ENCODE assay signal across 24 cellular contexts in genomic region chr22:46203590-46203980, GRCh38. TPM values are rescaled to one million over a fixed set of nuclear protein-coding genes. Genes with fewer than 3 reads are reported as not detected.
"Had no signal": no experiment of that assay in that cellular context is flagged by ENCODE, and none has a peak within 500 bp of the region (broad histone marks: within the 10 kb centered on the region; RNA-seq: fewer than 3 reads in every experiment).

No MANE protein-coding gene starts in this region.

- H3K27me3 Mint-ChIP-seq: stimulated activated memory B cell treated with anti-CD40 and anti-IgM and Interleukin-4, amounts not matched to agents 10 μg/mL and 1 μg/mL and 100 μg/mL, for 72 hours; stimulated activated naive CD8-positive, alpha-beta T cell treated with anti-CD3 and anti-CD28 coated beads, Interleukin-15, Interleukin-2, amounts not matched to agents 100 ng/mL and 50 ng/mL, for 24 hours had no signal

- H3K4me1 Mint-ChIP-seq: stimulated activated memory B cell treated with anti-CD40 and anti-IgM and Interleukin-4, amounts not matched to agents 10 μg/mL and 1 μg/mL and 100 μg/mL, for 72 hours had no signal

- H3K27me3 ChIP-seq: neutrophil, right lobe of liver, spleen, tibial artery, upper lobe of right lung, vagina had no signal

- H3K4me3 ChIP-seq: psoas muscle, right lobe of liver, spleen, tibial artery, upper lobe of right lung, vagina had no signal

- H3K4me3 Mint-ChIP-seq: endodermal cell; nephron progenitor cell; stimulated activated memory B cell treated with anti-CD40 and anti-IgM and Interleukin-4, amounts not matched to agents 10 μg/mL and 1 μg/mL and 100 μg/mL, for 72 hours; stimulated activated naive CD8-positive, alpha-beta T cell treated with anti-CD3 and anti-CD28 coated beads, Interleukin-15, Interleukin-2, amounts not matched to agents 100 ng/mL and 50 ng/mL, for 24 hours had no signal

- ATAC-seq: left ventricle myocardium superior; psoas muscle; stimulated activated memory B cell treated with anti-CD40 and anti-IgM and Interleukin-4, amounts not matched to agents 10 μg/mL and 1 μg/mL and 100 μg/mL, for 72 hours; upper lobe of right lung had no signal

- H3K27ac ChIP-seq: neutrophil, psoas muscle, right lobe of liver, spleen, tibial artery, upper lobe of right lung, vagina had no signal

- H3K27ac Mint-ChIP-seq: endodermal cell; nephron progenitor cell; stimulated activated memory B cell treated with anti-CD40 and anti-IgM and Interleukin-4, amounts not matched to agents 10 μg/mL and 1 μg/mL and 100 μg/mL, for 72 hours; stimulated activated naive CD8-positive, alpha-beta T cell treated with anti-CD3 and anti-CD28 coated beads, Interleukin-15, Interleukin-2, amounts not matched to agents 100 ng/mL and 50 ng/mL, for 24 hours had no signal

- DNase-seq: dermis blood vessel endothelial cell; effector CD4-positive, alpha-beta T cell; endodermal cell; foreskin melanocyte; head of caudate nucleus; hypothalamus; left ventricle myocardium superior; mesendoderm; nephron progenitor cell; psoas muscle; retina; right lobe of liver; spleen; stimulated activated CD4-positive, alpha-beta T cell treated with anti-CD3 and anti-CD28 coated beads, Interleukin-15, amount 100 ng/mL, for 24 hours; stimulated activated CD4-positive, alpha-beta T cell treated with anti-CD3 and anti-CD28 coated beads, Interleukin-1b, Interleukin-23, amount 100 ng/mL, for 48 hours; stimulated activated CD4-positive, alpha-beta T cell treated with anti-CD3 and anti-CD28 coated beads, Interleukin-4, amount 100 ng/mL, for 24 hours; tibial artery; upper lobe of right lung had no signal

- H3K4me1 ChIP-seq: right lobe of liver, tibial artery, upper lobe of right lung, vagina had no signal

- H3K9me3 ChIP-seq: neutrophil, psoas muscle, right lobe of liver, upper lobe of right lung had no signal

RNA-seq across cellular contexts. Expression of gene PKDREJ, which starts 59.6 kb away (rescaled TPM):
- total RNA-seq: dermis blood vessel endothelial cell, left ventricle myocardium superior, lung microvascular endothelial cell, osteoblast, psoas muscle, upper lobe of right lung, vagina had no signal
